1 cellular context compared by ENCODE assay signal in genomic region chr6:149860834-149861602, GRCh38.
TF ChIP-seq lines count a peak whose summit lies in the region.

No MANE protein-coding gene starts in this region.

TF ChIP-seq in HepG2, 621 proteins besides CTCF, POLR2A, EP300 and RAD21 (continued from another document and continues in another):
- no peak for TF ChIP-seq THAP9 (CRISPR knock-in tag; IDR thresholded peaks at IDR 0.05; ENCODE audit: borderline replicate concordance)
- TF ChIP-seq KMT2B (CRISPR knock-in tag; IDR thresholded peaks at IDR 0.05), result no peak
- no peak for TF ChIP-seq MLXIP (CRISPR knock-in tag; IDR thresholded peaks at IDR 0.05; ENCODE audit: borderline replicate concordance)
- TF ChIP-seq U2AF1 (optimal IDR thresholded peaks at IDR 0.05; ENCODE audit: low read depth, low read length), result peak; percentile 30
- no peak for TF ChIP-seq MBNL3 (CRISPR knock-in tag; conservative IDR thresholded peaks at IDR 0.05)
- TF ChIP-seq ZNF691 (CRISPR knock-in tag; IDR thresholded peaks at IDR 0.05; ENCODE audit: borderline replicate concordance, low read depth), result no peak
- TF ChIP-seq ZMAT5 (CRISPR knock-in tag; IDR thresholded peaks at IDR 0.05; ENCODE audit: borderline replicate concordance, low read depth), result no peak
- no peak for TF ChIP-seq ZNF367 (CRISPR knock-in tag; IDR thresholded peaks at IDR 0.05; ENCODE audit: borderline replicate concordance)
- TF ChIP-seq ZFX (CRISPR knock-in tag; IDR thresholded peaks at IDR 0.05; ENCODE audit: low read depth), result peak; percentile 89
- peak; percentile 93 for TF ChIP-seq PAXIP1 (CRISPR knock-in tag; conservative IDR thresholded peaks at IDR 0.05)
- TF ChIP-seq PRDM10 (CRISPR knock-in tag; IDR thresholded peaks at IDR 0.05; ENCODE audit: low read depth), result peak; percentile 74; the same call in 1 of the 2 replicates
- TF ChIP-seq ZBTB25 (CRISPR knock-in tag; IDR thresholded peaks at IDR 0.05), result peak; percentile 85
- peak; percentile 68; the same call in 1 of the 2 replicates for TF ChIP-seq ERF (CRISPR knock-in tag; IDR thresholded peaks at IDR 0.05)
- no peak for TF ChIP-seq ZNF513 (CRISPR knock-in tag; conservative IDR thresholded peaks at IDR 0.05)
- TF ChIP-seq CREB1 (IDR thresholded peaks at IDR 0.05), result no peak
- no peak for TF ChIP-seq CREB1 (CRISPR knock-in tag; IDR thresholded peaks at IDR 0.05)
- peak; percentile 77 for TF ChIP-seq HOXA3 (CRISPR knock-in tag; IDR thresholded peaks at IDR 0.05)
- TF ChIP-seq ZNF598 (CRISPR knock-in tag; IDR thresholded peaks at IDR 0.05; ENCODE audit: borderline replicate concordance), result peak; percentile 59; the same call in 1 of the 2 replicates
- 0 out of 2 replicates have a peak, but pooled peaks have one; percentile 16 for TF ChIP-seq ZNF713 (CRISPR knock-in tag; IDR thresholded peaks at IDR 0.05)
- TF ChIP-seq RBM39 (IDR thresholded peaks at IDR 0.05; ENCODE audit: low read depth, low read length, poor library complexity, severe bottlenecking), result no peak
- no peak for TF ChIP-seq ZBTB44 (CRISPR knock-in tag; IDR thresholded peaks at IDR 0.05)
- TF ChIP-seq ZNF33A (CRISPR knock-in tag; IDR thresholded peaks at IDR 0.05; ENCODE audit: borderline replicate concordance), result no peak
- TF ChIP-seq SOX5 (CRISPR knock-in tag; IDR thresholded peaks at IDR 0.05; ENCODE audit: borderline replicate concordance), result peak; percentile 94
- no peak for TF ChIP-seq DDIT3 (CRISPR knock-in tag; IDR thresholded peaks at IDR 0.05)
- TF ChIP-seq ZUFSP (CRISPR knock-in tag; IDR thresholded peaks at IDR 0.05; ENCODE audit: borderline replicate concordance), result no peak
- no peak; the same call in 1 of the 2 replicates for TF ChIP-seq FUBP1 (CRISPR knock-in tag; IDR thresholded peaks at IDR 0.05; ENCODE audit: borderline replicate concordance)
